ENCODE assay signal across 1 cellular context in the genomic region with DNA sequence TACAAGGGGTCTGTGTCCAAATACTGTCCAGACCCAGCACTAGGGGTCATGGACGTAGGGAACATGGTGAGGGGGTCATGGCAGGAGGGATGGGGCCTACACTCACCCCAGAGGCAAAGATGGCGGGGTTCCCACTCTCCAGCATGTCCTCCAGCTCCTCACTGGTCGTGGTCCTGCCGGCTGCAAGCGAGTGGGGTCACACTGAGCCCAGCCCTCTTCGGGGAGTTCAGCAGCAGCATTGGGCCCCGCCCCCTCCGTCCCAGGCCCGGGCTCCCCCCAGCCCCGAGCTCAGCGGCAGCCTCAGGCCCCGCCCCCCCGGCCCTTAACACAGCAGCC.
TF ChIP-seq lines count a peak whose summit lies in the region.

No MANE protein-coding gene starts in this region.

TF ChIP-seq in WTC11, 78 proteins besides CTCF, POLR2A, EP300 and RAD21 (continued from another document):
- TF ChIP-seq, protein P1, sequence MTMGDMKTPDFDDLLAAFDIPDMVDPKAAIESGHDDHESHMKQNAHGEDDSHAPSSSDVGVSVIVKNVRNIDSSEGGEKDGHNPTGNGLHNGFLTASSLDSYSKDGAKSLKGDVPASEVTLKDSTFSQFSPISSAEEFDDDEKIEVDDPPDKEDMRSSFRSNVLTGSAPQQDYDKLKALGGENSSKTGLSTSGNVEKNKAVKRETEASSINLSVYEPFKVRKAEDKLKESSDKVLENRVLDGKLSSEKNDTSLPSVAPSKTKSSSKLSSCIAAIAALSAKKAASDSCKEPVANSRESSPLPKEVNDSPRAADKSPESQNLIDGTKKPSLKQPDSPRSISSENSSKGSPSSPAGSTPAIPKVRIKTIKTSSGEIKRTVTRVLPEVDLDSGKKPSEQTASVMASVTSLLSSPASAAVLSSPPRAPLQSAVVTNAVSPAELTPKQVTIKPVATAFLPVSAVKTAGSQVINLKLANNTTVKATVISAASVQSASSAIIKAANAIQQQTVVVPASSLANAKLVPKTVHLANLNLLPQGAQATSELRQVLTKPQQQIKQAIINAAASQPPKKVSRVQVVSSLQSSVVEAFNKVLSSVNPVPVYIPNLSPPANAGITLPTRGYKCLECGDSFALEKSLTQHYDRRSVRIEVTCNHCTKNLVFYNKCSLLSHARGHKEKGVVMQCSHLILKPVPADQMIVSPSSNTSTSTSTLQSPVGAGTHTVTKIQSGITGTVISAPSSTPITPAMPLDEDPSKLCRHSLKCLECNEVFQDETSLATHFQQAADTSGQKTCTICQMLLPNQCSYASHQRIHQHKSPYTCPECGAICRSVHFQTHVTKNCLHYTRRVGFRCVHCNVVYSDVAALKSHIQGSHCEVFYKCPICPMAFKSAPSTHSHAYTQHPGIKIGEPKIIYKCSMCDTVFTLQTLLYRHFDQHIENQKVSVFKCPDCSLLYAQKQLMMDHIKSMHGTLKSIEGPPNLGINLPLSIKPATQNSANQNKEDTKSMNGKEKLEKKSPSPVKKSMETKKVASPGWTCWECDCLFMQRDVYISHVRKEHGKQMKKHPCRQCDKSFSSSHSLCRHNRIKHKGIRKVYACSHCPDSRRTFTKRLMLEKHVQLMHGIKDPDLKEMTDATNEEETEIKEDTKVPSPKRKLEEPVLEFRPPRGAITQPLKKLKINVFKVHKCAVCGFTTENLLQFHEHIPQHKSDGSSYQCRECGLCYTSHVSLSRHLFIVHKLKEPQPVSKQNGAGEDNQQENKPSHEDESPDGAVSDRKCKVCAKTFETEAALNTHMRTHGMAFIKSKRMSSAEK (CRISPR knock-in tag; IDR thresholded peaks at IDR 0.05; ENCODE audit: borderline replicate concordance), result no peak
